8 cellular contexts compared by ENCODE assay signal in genomic region chr2:86249843-86250402, GRCh38. TPM values are rescaled to one million over a fixed set of nuclear protein-coding genes. Genes with fewer than 3 reads are reported as not detected.
A peak's percentile ranks its signal among the peaks of the same experiment; 100 is the strongest.
DNase-seq lines count a peak whose midpoint lies in the region; ATAC-seq and TF ChIP-seq lines count a peak whose summit lies in the region.

No MANE protein-coding gene starts in this region.

- H3K36me3 Mint-ChIP-seq in osteocyte (ENCODE audit: unreplicated experiment) = no peaks in the 10 kb centered on the region

- intact Hi-C loops in thyroid gland (cut with DNase I) = no loop called here

- peak overlapping the region in 2 of 4 donors; percentile 27 to 64 for H3K27ac ChIP-seq in Peyer's patch
- H3K27ac ChIP-seq in thyroid gland = no peak overlapping the region

- H3K9me3 ChIP-seq in Peyer's patch (no peaks in the 10 kb centered on the region), thyroid gland (no peaks in the 10 kb centered on the region)

- WGBS in thyroid gland, 2 donors = 76 to 82% methylated on average over 10 of the region's 10 CpGs

- TF ChIP-seq CTCF in Peyer's patch (IDR thresholded peaks at IDR 0.05) = peak in 4 of 6 experiments; percentile 43 to 83 (median 80)
- no peak for TF ChIP-seq CTCF in osteocyte (IDR thresholded peaks at IDR 0.05)
- no peak for TF ChIP-seq CTCF in thyroid gland (IDR thresholded peaks at IDR 0.05)

- H3K36me3 ChIP-seq in Peyer's patch (no peaks in the 10 kb centered on the region), thyroid gland (no peaks in the 10 kb centered on the region)

- H3K4me3 Mint-ChIP-seq in osteocyte (ENCODE audit: unreplicated experiment) = no peak overlapping the region

- peaks cover 38% of the 10 kb centered on the region for H3K27me3 Mint-ChIP-seq in osteocyte (ENCODE audit: unreplicated experiment)

- peaks cover 5% of the 10 kb centered on the region for H3K4me1 Mint-ChIP-seq in osteocyte (ENCODE audit: unreplicated experiment)

- no peak for TF ChIP-seq POLR2A in GM18505 (IDR thresholded peaks at IDR 0.05; ENCODE audit: borderline replicate concordance, extremely low read depth, insufficient read depth, insufficient read length)
- no peak for TF ChIP-seq POLR2A in Peyer's patch (IDR thresholded peaks at IDR 0.05)
- no peak for TF ChIP-seq POLR2A in thyroid gland (IDR thresholded peaks at IDR 0.05)

- no peaks in the 10 kb centered on the region for H3K4me1 ChIP-seq in Peyer's patch
- H3K4me1 ChIP-seq in thyroid gland = peaks cover 4% of the 10 kb centered on the region in 2 donors

- H3K27me3 ChIP-seq in Peyer's patch = no peaks in the 10 kb centered on the region
- H3K27me3 ChIP-seq in thyroid gland = no peaks in the 10 kb centered on the region

- H3K9me3 Mint-ChIP-seq in osteocyte (ENCODE audit: unreplicated experiment) = no peaks in the 10 kb centered on the region

- H3K27ac Mint-ChIP-seq in osteocyte (ENCODE audit: unreplicated experiment) = peak overlapping the region; percentile 47

- H3K4me3 ChIP-seq in Peyer's patch (no peak overlapping the region), thyroid gland (replicated peaks in 1 of 3) (no peak overlapping the region)

- DNase-seq in Peyer's patch = peak; percentile 34 to 71 (median 65)
- no peak for DNase-seq in osteocyte (ENCODE audit: extremely low spot score, unreplicated experiment)
- DNase-seq in thyroid gland = no peak
- DNase-seq in SKM-1 treated with dmso at 0.1 percent for 144 hours (lab: John Stamatoyannopoulos, UW; ENCODE audit: unreplicated experiment) = no peak
- no peak for DNase-seq in CD1c-positive myeloid dendritic cell (ENCODE audit: extremely low spot score)

- peak; percentile 68 for ATAC-seq in GM18505 (IDR thresholded peaks at IDR 0.05; ENCODE audit: unreplicated experiment)
- peak; percentile 59 for ATAC-seq in HG02610 (IDR thresholded peaks at IDR 0.05; ENCODE audit: unreplicated experiment)
- ATAC-seq in HG02970 (IDR thresholded peaks at IDR 0.05; ENCODE audit: low FRiP score, unreplicated experiment) = no peak

RNA-seq across cellular contexts. Expression of gene MRPL35, which starts 50.7 kb away (rescaled TPM):
- 10 to 100 TPM; 16.5 to 60.4 (median 33.8) TPM for total RNA-seq in Peyer's patch
- 27.1 and 27.5 TPM in 2 replicates for total RNA-seq in osteocyte
- total RNA-seq in thyroid gland = 10 to 100 TPM; 18.3 to 46.9 (median 26.3) TPM

RNA-seq across cellular contexts. Expression of gene IMMT, which starts 54.7 kb away (rescaled TPM):
- 100 to 1,000 TPM in 1 of 4 donors, 10 to 100 TPM in 3; 53.8 to 126 (median 67.6) TPM for total RNA-seq in Peyer's patch
- 79.9 and 81.8 TPM in 2 replicates for total RNA-seq in osteocyte
- total RNA-seq in thyroid gland = 10 to 100 TPM; 54.0 to 88.2 (median 67.1) TPM

Comparison
In these comparisons a context has a peak if more than half of its experiments do, and no peak if none do; other contexts are left out.
1. DNase-seq: peak in Peyer's patch (3 of 3); none in osteocyte (single experiment), thyroid gland (0 of 2), SKM-1 treated with dmso at 0.1 percent for 144 hours (single experiment) and CD1c-positive myeloid dendritic cell (single experiment).
2. CTCF ChIP-seq: peak in Peyer's patch (4 of 6); none in osteocyte (single experiment) and thyroid gland (0 of 6).